In genomic region chr18:74930616-74931015, GRCh38 we compare ENCODE assay signal across 24 cellular contexts.
"Had no signal": no experiment of that assay in that cellular context is flagged by ENCODE, and none has a peak within 500 bp of the region (broad histone marks: within the 10 kb centered on the region; RNA-seq: fewer than 3 reads in every experiment).

No MANE protein-coding gene starts in this region.

- H3K4me1 ChIP-seq: esophagus squamous epithelium, prostate gland, right atrium auricular region, thyroid gland had no signal

- ATAC-seq: effector memory CD8-positive, alpha-beta T cell; left lobe of liver; mucosa of descending colon; natural killer cell treated with Interleukin-12 subunit alpha and Interleukin-12 subunit beta and Interleukin-15 and Interleukin-18, amount 100 ng/mL, for 72 hours; sciatic nerve; stimulated activated effector memory CD8-positive, alpha-beta T cell treated with anti-CD3 and anti-CD28 coated beads, Interleukin-12 subunit alpha, Interleukin-12 subunit beta, amount 100 ng/mL, for 72 hours had no signal

- H3K27ac ChIP-seq: esophagus squamous epithelium, neutrophil, prostate gland, right atrium auricular region, stomach, thyroid gland had no signal

- FAIRE-seq: endometrium, kidney had no signal

- H3K36me3 ChIP-seq: neutrophil, prostate gland, right atrium auricular region, stomach, thyroid gland had no signal

- DNase-seq: cortex of kidney; effector memory CD8-positive, alpha-beta T cell; erythroblast; esophagus squamous epithelium; foreskin melanocyte; head of caudate nucleus; kidney; mucosa of descending colon; naive B cell; stimulated activated CD4-positive, alpha-beta T cell treated with anti-CD3 and anti-CD28 coated beads, Interleukin-2, amount 100 ng/mL, for 24 hours; stimulated activated CD4-positive, alpha-beta T cell treated with anti-CD3 and anti-CD28 coated beads, Interleukin-4, amount 100 ng/mL, for 24 hours; stimulated activated naive CD4-positive, alpha-beta T cell treated with Interleukin-2 at 50 U/mL for 16 hours; stomach; thyroid gland; trophoblast cell had no signal

- H3K4me3 ChIP-seq: esophagus squamous epithelium, lung, mucosa of descending colon, prostate gland, right atrium auricular region, stomach, thyroid gland had no signal

- H3K27me3 ChIP-seq: esophagus squamous epithelium, neutrophil, right atrium auricular region, stomach, thyroid gland had no signal

- H3K9me3 ChIP-seq: esophagus squamous epithelium, mucosa of descending colon, neutrophil, prostate gland, right atrium auricular region, stomach, thyroid gland had no signal
